In genomic region chr9:108351571-108351970, GRCh38 we compare ENCODE assay signal across 16 cellular contexts.
"Had no signal": no experiment of that assay in that cellular context is flagged by ENCODE, and none has a peak within 500 bp of the region (broad histone marks: within the 10 kb centered on the region; RNA-seq: fewer than 3 reads in every experiment).

No MANE protein-coding gene starts in this region.

- H3K27ac ChIP-seq: colonic mucosa, esophagus muscularis mucosa, neutrophil, right atrium auricular region, sigmoid colon, tibial artery, upper lobe of right lung had no signal

- H3K36me3 ChIP-seq: colonic mucosa, esophagus muscularis mucosa, neutrophil, right atrium auricular region, sigmoid colon, tibial artery, upper lobe of right lung, vagina had no signal

- H3K36me3 Mint-ChIP-seq: naive thymus-derived CD8-positive, alpha-beta T cell had no signal

- H3K27ac Mint-ChIP-seq: immature natural killer cell; naive thymus-derived CD8-positive, alpha-beta T cell had no signal

- ATAC-seq: naive thymus-derived CD8-positive, alpha-beta T cell; upper lobe of right lung had no signal

- FAIRE-seq: kidney had no signal

- H3K4me3 ChIP-seq: colonic mucosa, esophagus muscularis mucosa, right atrium auricular region, sigmoid colon, skin epidermis, tibial artery, upper lobe of right lung, vagina had no signal

- H3K27me3 ChIP-seq: colonic mucosa, esophagus muscularis mucosa, neutrophil, right atrium auricular region, sigmoid colon, tibial artery, upper lobe of right lung, vagina had no signal

- H3K4me1 ChIP-seq: colonic mucosa, right atrium auricular region, upper lobe of right lung had no signal

- H3K4me1 Mint-ChIP-seq: immature natural killer cell; naive thymus-derived CD8-positive, alpha-beta T cell had no signal

- H3K4me3 Mint-ChIP-seq: immature natural killer cell; naive thymus-derived CD8-positive, alpha-beta T cell had no signal

- H3K9me3 ChIP-seq: colonic mucosa, esophagus muscularis mucosa, neutrophil, right atrium auricular region, sigmoid colon, tibial artery, upper lobe of right lung, vagina had no signal

- DNase-seq: colonic mucosa; dermis blood vessel endothelial cell; foreskin fibroblast; immature natural killer cell; kidney; naive thymus-derived CD8-positive, alpha-beta T cell; posterior cingulate gyrus; sigmoid colon; stimulated activated naive CD4-positive, alpha-beta T cell treated with Interleukin-2 at 50 U/mL for 16 hours; tibial artery; upper lobe of right lung had no signal
